Comparison of ENCODE assay signal across 8 cellular contexts in the genomic region with DNA sequence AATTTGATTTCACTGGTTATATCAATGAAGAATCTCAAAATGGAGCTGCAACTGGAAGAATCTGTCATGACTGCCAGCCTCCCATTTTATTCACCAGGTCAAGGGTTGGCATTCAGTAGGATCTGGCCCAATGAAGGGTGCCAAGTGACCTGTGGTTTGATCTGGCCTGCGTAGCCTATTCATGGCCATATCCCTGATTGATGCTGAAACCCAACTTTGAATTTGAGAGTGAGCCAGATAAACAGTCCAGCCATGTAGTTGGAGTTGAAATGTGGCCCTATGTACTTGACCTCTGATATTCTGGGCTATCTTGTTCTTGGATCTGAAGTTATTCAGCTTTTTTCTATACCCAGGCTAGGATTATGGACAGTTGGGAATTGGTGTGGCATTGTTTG. TPM values are rescaled to one million over a fixed set of nuclear protein-coding genes. Genes with fewer than 3 reads are reported as not detected.
A peak's percentile ranks its signal among the peaks of the same experiment; 100 is the strongest.
DNase-seq lines count a peak whose midpoint lies in the region; ATAC-seq lines count a peak whose summit lies in the region.

No MANE protein-coding gene starts in this region.

- no peaks in the 10 kb centered on the region for H3K27me3 ChIP-seq in subcutaneous abdominal adipose tissue (ENCODE audit: control insufficient read depth in 5 of 5, insufficient read depth in 4 of 5, low read length in 5 of 5)

- peaks cover 14% of the 10 kb centered on the region for H3K36me3 Mint-ChIP-seq in T-helper 1 cell treated with Interleukin-12 subunit alpha and Interleukin-12 subunit beta and Interleukin-4 antibody, amounts not matched to agents 30 μg/mL and 1 μg/mL, for 36 hours (ENCODE audit: low read depth)
- peaks cover 27% of the 10 kb centered on the region for H3K36me3 Mint-ChIP-seq in activated T-helper 2 cell treated with anti-CD3 and anti-CD28 coated beads, Interferon-gamma antibody, Interleukin-2, Interleukin-4, amounts not matched to agents 10 μg/mL and 5 μg/mL and 100 μg/mL, durations not matched to agents 14 hours and 24 hours and 36 hours (ENCODE audit: low read depth)
- no peaks in the 10 kb centered on the region for H3K36me3 Mint-ChIP-seq in immature natural killer cell

- H3K9ac ChIP-seq in subcutaneous abdominal adipose tissue (ENCODE audit: low read length in 5 of 5) = peak overlapping the region in 3 of 5 donors; percentile 98 to 100 (median 99)

- peaks cover 50% of the 10 kb centered on the region for H3K4me1 Mint-ChIP-seq in T-helper 1 cell treated with Interleukin-12 subunit alpha and Interleukin-12 subunit beta and Interleukin-4 antibody, amounts not matched to agents 30 μg/mL and 1 μg/mL, for 36 hours (ENCODE audit: low read depth)
- H3K4me1 Mint-ChIP-seq in activated T-helper 2 cell treated with anti-CD3 and anti-CD28 coated beads, Interferon-gamma antibody, Interleukin-2, Interleukin-4, amounts not matched to agents 10 μg/mL and 5 μg/mL and 100 μg/mL, durations not matched to agents 14 hours and 24 hours and 36 hours (ENCODE audit: low read depth) = peaks cover 46% of the 10 kb centered on the region
- peaks cover 47 to 66% of the 10 kb centered on the region in 2 donors for H3K4me1 Mint-ChIP-seq in immature natural killer cell

- peaks cover 5% of the 10 kb centered on the region for H3K9me3 Mint-ChIP-seq in T-helper 1 cell treated with Interleukin-12 subunit alpha and Interleukin-12 subunit beta and Interleukin-4 antibody, amounts not matched to agents 30 μg/mL and 1 μg/mL, for 36 hours
- peaks cover 5% of the 10 kb centered on the region for H3K9me3 Mint-ChIP-seq in activated T-helper 2 cell treated with anti-CD3 and anti-CD28 coated beads, Interferon-gamma antibody, Interleukin-2, Interleukin-4, amounts not matched to agents 10 μg/mL and 5 μg/mL and 100 μg/mL, durations not matched to agents 14 hours and 24 hours and 36 hours
- no peaks in the 10 kb centered on the region for H3K9me3 Mint-ChIP-seq in immature natural killer cell

- peaks cover 0 to 41% (median 26%) of the 10 kb centered on the region in 5 donors for H3K4me1 ChIP-seq in subcutaneous abdominal adipose tissue (ENCODE audit: control insufficient read depth in 5 of 5, insufficient read depth in 5 of 5, low read length in 5 of 5)

- H3K27ac Mint-ChIP-seq in T-helper 1 cell treated with Interleukin-12 subunit alpha and Interleukin-12 subunit beta and Interleukin-4 antibody, amounts not matched to agents 30 μg/mL and 1 μg/mL, for 36 hours = no peak overlapping the region
- no peak overlapping the region for H3K27ac Mint-ChIP-seq in activated T-helper 2 cell treated with anti-CD3 and anti-CD28 coated beads, Interferon-gamma antibody, Interleukin-2, Interleukin-4, amounts not matched to agents 10 μg/mL and 5 μg/mL and 100 μg/mL, durations not matched to agents 14 hours and 24 hours and 36 hours
- H3K27ac Mint-ChIP-seq in immature natural killer cell = peak overlapping the region; percentile 65 to 99 (median 94)

- H3K4me3 Mint-ChIP-seq in T-helper 1 cell treated with Interleukin-12 subunit alpha and Interleukin-12 subunit beta and Interleukin-4 antibody, amounts not matched to agents 30 μg/mL and 1 μg/mL, for 36 hours = peak overlapping the region; percentile 98
- H3K4me3 Mint-ChIP-seq in activated T-helper 2 cell treated with anti-CD3 and anti-CD28 coated beads, Interferon-gamma antibody, Interleukin-2, Interleukin-4, amounts not matched to agents 10 μg/mL and 5 μg/mL and 100 μg/mL, durations not matched to agents 14 hours and 24 hours and 36 hours (ENCODE audit: low read depth) = peak overlapping the region; percentile 94
- H3K4me3 Mint-ChIP-seq in immature natural killer cell = peak overlapping the region; percentile 95 to 99 (median 97)

- no peak for ATAC-seq in GM19467 (IDR thresholded peaks at IDR 0.05; ENCODE audit: unreplicated experiment)

- no peaks in the 10 kb centered on the region for H3K27me3 Mint-ChIP-seq in T-helper 1 cell treated with Interleukin-12 subunit alpha and Interleukin-12 subunit beta and Interleukin-4 antibody, amounts not matched to agents 30 μg/mL and 1 μg/mL, for 36 hours (ENCODE audit: low read depth)
- no peaks in the 10 kb centered on the region for H3K27me3 Mint-ChIP-seq in activated T-helper 2 cell treated with anti-CD3 and anti-CD28 coated beads, Interferon-gamma antibody, Interleukin-2, Interleukin-4, amounts not matched to agents 10 μg/mL and 5 μg/mL and 100 μg/mL, durations not matched to agents 14 hours and 24 hours and 36 hours (ENCODE audit: low read depth)
- peaks cover 6 to 12% (median 6%) of the 10 kb centered on the region in 3 donors for H3K27me3 Mint-ChIP-seq in immature natural killer cell (ENCODE audit: low read depth in 3 of 3)

- H3K9me3 ChIP-seq in subcutaneous abdominal adipose tissue (ENCODE audit: control insufficient read depth in 5 of 5, low read length in 5 of 5) = no peaks in the 10 kb centered on the region

- intact Hi-C loops in activated T-helper 2 cell treated with anti-CD3 and anti-CD28 coated beads, Interferon-gamma antibody, Interleukin-2, Interleukin-4, amounts not matched to agents 10 μg/mL and 5 μg/mL and 100 μg/mL, durations not matched to agents 14 hours and 24 hours and 36 hours (cut with micrococcal nuclease) = loop anchor here (5.0 to 10.0 kb wide), 4 partner anchors 38 to 262 kb away; no protein-coding TSS in a partner anchor

- H3K36me3 ChIP-seq in subcutaneous abdominal adipose tissue (ENCODE audit: control insufficient read depth in 5 of 5, insufficient read depth in 5 of 5, low read length in 5 of 5) = peaks cover 0 to 3% (median 0%) of the 10 kb centered on the region in 5 donors

- H3K27ac ChIP-seq in subcutaneous abdominal adipose tissue (ENCODE audit: low read depth, low read length) = peak overlapping the region; percentile 99

- peak overlapping the region; percentile 88 to 98 (median 93) for H3K4me3 ChIP-seq in subcutaneous abdominal adipose tissue (ENCODE audit: low read depth in 1 of 5, low read length in 5 of 5)

- no peak for DNase-seq in T-helper 1 cell
- no peak for DNase-seq in activated T-helper 2 cell treated with anti-CD3 and anti-CD28 coated beads, Interferon-gamma antibody, Interleukin-2, Interleukin-4, amounts not matched to agents 10 μg/mL and 5 μg/mL and 100 μg/mL, durations not matched to agents 14 hours and 24 hours and 36 hours (ENCODE audit: low spot score)
- no peak for DNase-seq in immature natural killer cell
- no peak for DNase-seq in NCI-H82 (lab: John Stamatoyannopoulos, UW)
- DNase-seq in NCI-H510A treated with DMSO at 0.1 percent for 48 hours (lab: John Stamatoyannopoulos, UW) = no peak

RNA-seq across cellular contexts. Expression of gene MKLN1, which starts 1.5 kb away (rescaled TPM):
- total RNA-seq in activated T-helper 2 cell treated with anti-CD3 and anti-CD28 coated beads, Interferon-gamma antibody, Interleukin-2, Interleukin-4, amounts not matched to agents 10 μg/mL and 5 μg/mL and 100 μg/mL, durations not matched to agents 14 hours and 24 hours and 36 hours = 38.3 and 40.9 TPM in 2 replicates
- 10 to 100 TPM; 10.8 to 26.6 (median 17.5) TPM for polyA plus RNA-seq in immature natural killer cell

Comparison
In these comparisons a context has a peak if more than half of its experiments do, and no peak if none do; other contexts are left out.
1. H3K27ac Mint-ChIP-seq: peak in immature natural killer cell (6 of 6); none in T-helper 1 cell treated with Interleukin-12 subunit alpha and Interleukin-12 subunit beta and Interleukin-4 antibody, amounts not matched to agents 30 μg/mL and 1 μg/mL, for 36 hours (single experiment) and activated T-helper 2 cell treated with anti-CD3 and anti-CD28 coated beads, Interferon-gamma antibody, Interleukin-2, Interleukin-4, amounts not matched to agents 10 μg/mL and 5 μg/mL and 100 μg/mL, durations not matched to agents 14 hours and 24 hours and 36 hours (single experiment).
2. Peak in every context shown above with its lines, with median percentiles within 50 percentile points of each other: H3K4me3 Mint-ChIP-seq.